In the genomic region with DNA sequence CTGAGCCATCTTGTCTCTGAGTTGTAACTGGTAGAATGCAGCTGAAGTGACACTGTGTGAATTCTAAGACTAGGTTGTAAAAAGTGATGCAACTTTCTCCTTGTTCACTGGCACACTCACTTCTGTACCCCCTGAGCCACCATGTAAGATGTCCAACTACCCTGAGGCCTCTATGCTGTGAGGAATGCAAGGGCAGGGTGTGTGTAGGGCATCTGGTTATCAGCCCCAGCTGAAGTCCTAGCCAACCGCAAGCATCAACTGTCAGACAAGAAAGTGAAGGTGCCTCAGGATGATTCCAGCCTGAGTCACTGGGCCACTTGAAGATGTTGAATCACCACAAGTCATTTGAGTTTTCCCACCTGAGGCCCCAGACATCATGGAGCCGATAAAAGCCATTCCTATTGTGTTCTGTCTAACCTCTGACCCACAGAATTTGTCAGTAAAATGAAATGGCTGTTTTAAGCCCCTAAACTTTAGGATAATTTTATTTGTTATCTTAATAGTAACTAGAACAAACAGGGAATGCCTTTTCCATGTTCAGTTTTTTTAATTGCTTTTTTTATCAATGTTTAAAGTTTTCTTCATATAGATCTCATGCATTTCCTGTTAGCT, we compare ENCODE assay signal across 9 cellular contexts. TPM values are rescaled to one million over a fixed set of nuclear protein-coding genes. Genes with fewer than 3 reads are reported as not detected.
DNase-seq lines count a peak whose midpoint lies in the region; ATAC-seq and TF ChIP-seq lines count a peak whose summit lies in the region.
"Had no signal": no experiment of that assay in that cellular context is flagged by ENCODE, and none has a peak within 500 bp of the region (broad histone marks: within the 10 kb centered on the region; RNA-seq: fewer than 3 reads in every experiment).

No MANE protein-coding gene starts in this region.

- peak overlapping the region; percentile 71 for H2AK5ac ChIP-seq in IMR-90 (ENCODE audit: low read depth, low read length)

- peak overlapping the region; percentile 3 for H2AFZ ChIP-seq in IMR-90 (replicated peaks; ENCODE audit: low read length, poor library complexity)

- peaks cover 28% of the 10 kb centered on the region for H3K36me3 Mint-ChIP-seq in nephron progenitor cell (ENCODE audit: low read depth)
- H3K36me3 Mint-ChIP-seq: brain had no signal

- no peak overlapping the region for H3K9ac ChIP-seq in IMR-90 (ENCODE audit: low read depth, low read length)

- peaks cover 4% of the 10 kb centered on the region for H3K4me1 ChIP-seq in IMR-90 (ENCODE audit: control insufficient read depth, insufficient read depth, low read length)

- WGBS in IMR-90 (ENCODE audit: extremely low coverage in 2 of 2, insufficient read length in 1 of 2), 2 experiments: no CpG with 5 or more reads among the region's 2 CpGs

- CTCF ChIA-PET in IMR-90 (lab: Yijun Ruan, JAX): no interaction called here

- in situ Hi-C loops in IMR-90 (cut with MboI; ENCODE audit: low sequenced_read_pairs): no loop called here

- peak overlapping the region; percentile 6; the same call in 1 of the 2 replicates for H3K27ac ChIP-seq in IMR-90 (ENCODE audit: insufficient read depth, low read length)

- no peak overlapping the region; the same call in 1 of the 2 replicates for H3K18ac ChIP-seq in IMR-90 (ENCODE audit: low read depth, low read length)

- H4K20me1 ChIP-seq in IMR-90 (ENCODE audit: insufficient read depth, low read length): no peaks in the 10 kb centered on the region

- ATAC-seq in IMR-90 (ENCODE audit: low read depth) (peak; percentile 93), omental fat pad (ENCODE audit: low FRiP score) (no peak), GM19463 (IDR thresholded peaks at IDR 0.05; ENCODE audit: unreplicated experiment) (no peak), GM21515 (IDR thresholded peaks at IDR 0.05; ENCODE audit: unreplicated experiment) (no peak)

- dilution Hi-C loops in IMR-90 (cut with HindIII; ENCODE audit: low sequenced_read_pairs, unreplicated experiment): no loop called here

- no peak overlapping the region for H2AK9ac ChIP-seq in IMR-90 (replicated peaks; ENCODE audit: low read depth, low read length, poor library complexity)

- H3K4ac ChIP-seq in IMR-90 (ENCODE audit: low read depth, low read length): peak overlapping the region; percentile 78

- no peaks in the 10 kb centered on the region for H3K9me3 ChIP-seq in IMR-90 (ENCODE audit: control insufficient read depth, insufficient read depth, low read length)

- 0 out of 2 replicates have a peak overlapping the region, but pooled peaks have one; percentile 37 for H3K56ac ChIP-seq in IMR-90 (ENCODE audit: extremely low read depth, insufficient read depth, low read length)

- peak overlapping the region; percentile 75 for H4K91ac ChIP-seq in IMR-90 (ENCODE audit: insufficient read depth, low read depth, low read length)

- peaks cover 6% of the 10 kb centered on the region for H3K9me3 Mint-ChIP-seq in nephron progenitor cell

- peak overlapping the region in 1 of 2 experiments; percentile 66; a peak in 2 of 4 replicates for H4K8ac ChIP-seq in IMR-90 (ENCODE audit: low read depth in 2 of 2, low read length in 2 of 2)

- H2BK20ac ChIP-seq in IMR-90 (ENCODE audit: low read depth, low read length): peak overlapping the region; percentile 96

- peaks cover 46% of the 10 kb centered on the region for H3K4me1 Mint-ChIP-seq in nephron progenitor cell

- H3K36me3 ChIP-seq in IMR-90 (ENCODE audit: control insufficient read depth, insufficient read depth, low read length): no peaks in the 10 kb centered on the region

- H2BK120ac ChIP-seq in IMR-90 (ENCODE audit: low read depth, low read length): peak overlapping the region; percentile 85

- BruUV-seq in IMR-90 (replicated peaks; lab: Mats Ljungman, UMichigan): no TSS peak

- H4K5ac ChIP-seq in IMR-90 (ENCODE audit: low read depth, low read length): no peak overlapping the region

- TF ChIP-seq CTCF in IMR-90 (conservative IDR thresholded peaks at IDR 0.05; ENCODE audit: low read depth, low read length) (no peak), nephron progenitor cell (IDR thresholded peaks at IDR 0.05) (no peak), omental fat pad (IDR thresholded peaks at IDR 0.05) (no peak)

- peak overlapping the region; percentile 76 for H3K23ac ChIP-seq in IMR-90 (ENCODE audit: low read depth, low read length)

- no peaks in the 10 kb centered on the region; a peak in 1 of 4 replicates for H3K79me1 ChIP-seq in IMR-90 (ENCODE audit: low read depth in 1 of 2, low read length in 2 of 2)

- peak overlapping the region; percentile 85 for H3K14ac ChIP-seq in IMR-90 (replicated peaks; ENCODE audit: low read depth, low read length)

- peak; percentile 64 for DNase-seq in DMS79 treated with DMSO at 0.1 percent for 48 hours (lab: John Stamatoyannopoulos, UW)
- DNase-seq in IMR-90: peak; percentile 90
- peak; percentile 91 for DNase-seq in amniotic epithelial cell (ENCODE audit: low read depth)
- no peak for DNase-seq in nephron progenitor cell
- no peak for DNase-seq in omental fat pad (ENCODE audit: low spot score)
- DNase-seq in cortex of kidney (lab: John Stamatoyannopoulos, UW): no peak

- TF ChIP-seq POLR2A in IMR-90 (IDR thresholded peaks at IDR 0.05; ENCODE audit: low read depth, low read length): no peak

- no peak overlapping the region for H3K27ac Mint-ChIP-seq in nephron progenitor cell
- H3K27ac Mint-ChIP-seq: brain had no signal

- H3K27me3 ChIP-seq in IMR-90 (ENCODE audit: control insufficient read depth, insufficient read depth, low read length): no peaks in the 10 kb centered on the region

- H3K4me3 ChIP-seq in IMR-90 (ENCODE audit: insufficient read depth, low read depth, low read length): no peak overlapping the region

- no peak overlapping the region for H3K4me2 ChIP-seq in IMR-90 (ENCODE audit: low read depth, low read length)

- peak overlapping the region; percentile 35 for H3K4me3 Mint-ChIP-seq in nephron progenitor cell
- H3K4me3 Mint-ChIP-seq: brain had no signal

- POLR2A ChIA-PET in IMR-90 (lab: Charles Lee; ENCODE audit: unreplicated experiment): no interaction called here

- intact Hi-C loops in IMR-90 (cut with micrococcal nuclease): no loop called here

- no peaks in the 10 kb centered on the region; the same call in 1 of the 2 replicates for H3K9me1 ChIP-seq in IMR-90 (ENCODE audit: insufficient read depth, low read length)

- no peak for TF ChIP-seq RAD21 in IMR-90 (IDR thresholded peaks at IDR 0.05; ENCODE audit: low read length)

- peak overlapping the region; percentile 59 for H2BK5ac ChIP-seq in IMR-90 (ENCODE audit: low read depth, low read length, poor library complexity, severe bottlenecking)

- peaks cover 9% of the 10 kb centered on the region for H3K27me3 Mint-ChIP-seq in nephron progenitor cell (ENCODE audit: low read depth, poor library complexity)

- peak overlapping the region; percentile 35; the same call in 2 of the 3 replicates for H2BK15ac ChIP-seq in IMR-90 (ENCODE audit: low read depth, low read length)

TF ChIP-seq in IMR-90, 13 proteins besides CTCF, POLR2A, EP300 and RAD21:
- TF ChIP-seq CHD1 (IDR thresholded peaks at IDR 0.05; ENCODE audit: low read depth, low read length) (no peak), BHLHE40 (IDR thresholded peaks at IDR 0.05; ENCODE audit: low read depth, low read length) (peak; percentile 21), CEBPB (IDR thresholded peaks at IDR 0.05; ENCODE audit: low read depth, low read length) (peak; percentile 86), FOS (IDR thresholded peaks at IDR 0.05; ENCODE audit: low read depth, low read length) (peak; percentile 77), MAZ (IDR thresholded peaks at IDR 0.05; ENCODE audit: borderline replicate concordance, low read depth, low read length) (0 out of 2 replicates have a peak, but pooled peaks have one; percentile 32), SMC3 (IDR thresholded peaks at IDR 0.05; ENCODE audit: low read depth, low read length) (no peak)
- TF ChIP-seq, protein P1, sequence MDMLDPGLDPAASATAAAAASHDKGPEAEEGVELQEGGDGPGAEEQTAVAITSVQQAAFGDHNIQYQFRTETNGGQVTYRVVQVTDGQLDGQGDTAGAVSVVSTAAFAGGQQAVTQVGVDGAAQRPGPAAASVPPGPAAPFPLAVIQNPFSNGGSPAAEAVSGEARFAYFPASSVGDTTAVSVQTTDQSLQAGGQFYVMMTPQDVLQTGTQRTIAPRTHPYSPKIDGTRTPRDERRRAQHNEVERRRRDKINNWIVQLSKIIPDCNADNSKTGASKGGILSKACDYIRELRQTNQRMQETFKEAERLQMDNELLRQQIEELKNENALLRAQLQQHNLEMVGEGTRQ (IDR thresholded peaks at IDR 0.05; ENCODE audit: low read depth, low read length): no peak

RNA-seq across cellular contexts. Expression of a gene that starts 18.7 kb away (rescaled TPM):
- total RNA-seq in IMR-90 (2012; rRNA removed) (356 and 447 TPM in 2 replicates), omental fat pad (100 to 1,000 TPM; 109 to 245 (median 183) TPM)
- polyA plus RNA-seq in IMR-90 (2012; rRNA removed): 117 and 118 TPM in 2 replicates
- polyA plus RNA-seq in IMR-90 (2012; cell fraction: cytosol; rRNA removed): 106 and 114 TPM in 2 replicates
- polyA plus RNA-seq in IMR-90 (2012; cell fraction: nucleus; rRNA removed; ENCODE audit: low replicate concordance): 115 and 315 TPM in 2 replicates

RNA-seq across cellular contexts. Expression of a gene that starts 29.7 kb away (rescaled TPM):
- total RNA-seq in IMR-90 (2012; rRNA removed) (0.72 and 0.83 TPM in 2 replicates), omental fat pad (1 to 10 TPM in 2 of 4 donors, under 1 TPM in 2; 0.84 to 2.4 (median 1.4) TPM)
- polyA plus RNA-seq in IMR-90 (2012; rRNA removed): 0.66 and 0.86 TPM in 2 replicates
- polyA plus RNA-seq in IMR-90 (2012; cell fraction: cytosol; rRNA removed): 0.16 and 0.25 TPM in 2 replicates
- 0.21 and 2.0 TPM in 2 replicates for polyA plus RNA-seq in IMR-90 (2012; cell fraction: nucleus; rRNA removed; ENCODE audit: low replicate concordance)

Comparison
In these comparisons a context has a peak if more than half of its experiments do, and no peak if none do; other contexts are left out.
1. DNase-seq: peak in DMS79 treated with DMSO at 0.1 percent for 48 hours (single experiment), IMR-90 (single experiment) and amniotic epithelial cell (single experiment); none in nephron progenitor cell (single experiment), omental fat pad (single experiment) and cortex of kidney (single experiment).